In the genomic region with DNA sequence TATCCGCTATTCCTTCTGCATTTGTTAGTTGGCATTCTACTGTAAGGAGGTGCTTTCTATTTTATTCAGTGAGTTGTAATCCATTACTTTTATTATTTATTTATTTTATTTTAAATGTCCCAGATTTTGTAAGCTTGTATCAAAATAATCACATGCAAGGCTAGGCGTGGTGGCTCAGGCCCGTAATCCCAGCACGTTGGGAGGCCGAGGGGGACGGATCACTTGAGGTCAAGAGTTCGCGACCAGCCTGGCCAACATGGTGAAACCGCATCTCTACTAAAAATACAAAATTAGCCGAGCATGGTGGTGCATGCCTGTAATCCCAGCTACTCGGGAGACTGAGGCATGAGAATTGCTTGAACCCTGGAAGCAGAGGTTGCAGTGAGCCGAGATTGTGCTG, we compare ENCODE assay signal across 8 cellular contexts. TPM values are rescaled to one million over a fixed set of nuclear protein-coding genes. Genes with fewer than 3 reads are reported as not detected.
A peak's percentile ranks its signal among the peaks of the same experiment; 100 is the strongest.
DNase-seq lines count a peak whose midpoint lies in the region; ATAC-seq, FAIRE-seq and TF ChIP-seq lines count a peak whose summit lies in the region.
"Not testable (repeated sequence)": the region's sequence is repeated elsewhere in the genome, so short reads cannot be mapped to it uniquely, and the experiment has no call there.

No MANE protein-coding gene starts in this region.

- not testable (repeated sequence) for H3K4ac ChIP-seq in H1 (replicated peaks; ENCODE audit: insufficient read length, low read depth, low read length)

- not testable (repeated sequence) for H2BK5ac ChIP-seq in H1 (ENCODE audit: low read depth, low read length)

- ATAC-seq in WTC11, upper lobe of right lung: not testable (repeated sequence)

- peaks cover 0 to 34% (median 7%) of the 10 kb centered on the region in 3 donors for H3K36me3 Mint-ChIP-seq in CD8-positive, alpha-beta memory T cell
- not testable (repeated sequence) for H3K36me3 Mint-ChIP-seq in WTC11; activated naive CD4-positive, alpha-beta T cell treated with anti-CD3 and anti-CD28 coated beads, Interleukin-2, amount 50 U/mL, for 24 hours; mesothelial cell of epicardium; progenitor cell of endocrine pancreas (ENCODE audit: insufficient read depth)

- H2AK5ac ChIP-seq in H1 (ENCODE audit: low read depth, low read length) = not testable (repeated sequence)

- H3K14ac ChIP-seq in H1 (ENCODE audit: insufficient read length) = not testable (repeated sequence)

- not testable (repeated sequence) for H4K20me1 ChIP-seq in MM.1S (ENCODE audit: insufficient read depth, low read length); H1 (replicated peaks in 1 of 2; ENCODE audit: control insufficient read depth in 1 of 2, insufficient read depth in 2 of 2, low read length in 2 of 2)

- H4K8ac ChIP-seq in H1 (ENCODE audit: extremely low read depth, insufficient read depth, low read length) = not testable (repeated sequence)

- not testable (repeated sequence) for H3K9me3 Mint-ChIP-seq in CD8-positive, alpha-beta memory T cell; WTC11; activated naive CD4-positive, alpha-beta T cell treated with anti-CD3 and anti-CD28 coated beads, Interleukin-2, amount 50 U/mL, for 24 hours; mesothelial cell of epicardium; progenitor cell of endocrine pancreas (ENCODE audit: low read depth)

- not testable (repeated sequence) for TF ChIP-seq CTCF in MM.1S (IDR thresholded peaks at IDR 0.05; ENCODE audit: low read length); WTC11 (IDR thresholded peaks at IDR 0.05); H1 (IDR thresholded peaks at IDR 0.05; ENCODE audit: control extremely low read depth in 1 of 3, insufficient read depth in 1 of 3, low read depth in 1 of 3, low read length in 3 of 3); mesothelial cell of epicardium (IDR thresholded peaks at IDR 0.05; ENCODE audit: unreplicated experiment); progenitor cell of endocrine pancreas (IDR thresholded peaks at IDR 0.05; ENCODE audit: unreplicated experiment); upper lobe of right lung (IDR thresholded peaks at IDR 0.05)

- intact Hi-C loops in upper lobe of right lung (cut with DNase I) = not testable (repeated sequence)

- peaks cover 38% of the 10 kb centered on the region for H3K79me2 ChIP-seq in MM.1S (ENCODE audit: low read length)
- H3K79me2 ChIP-seq in H1 (ENCODE audit: control insufficient read depth in 1 of 2, insufficient read depth in 2 of 2, low read length in 2 of 2) = not testable (repeated sequence)

- H4K5ac ChIP-seq in H1 (ENCODE audit: insufficient read length, low read depth, low read length) = not testable (repeated sequence)

- not testable (repeated sequence) for H3K23ac ChIP-seq in H1 (ENCODE audit: insufficient read length)

- H4K91ac ChIP-seq in H1 (replicated peaks; ENCODE audit: insufficient read length, low read length) = not testable (repeated sequence)

- not testable (repeated sequence) for H2BK15ac ChIP-seq in H1 (ENCODE audit: low read length)

- H2BK120ac ChIP-seq in H1 (replicated peaks; ENCODE audit: low read depth, low read length) = not testable (repeated sequence)

- POLR2A ChIA-PET in CD8-positive, alpha-beta memory T cell (lab: Charles Lee) = interaction anchor here (0.6 to 1.8 kb wide), 2 partner anchors 46 to 57 kb away, joined by 3 to 12 read pairs; a partner anchor contains a TSS
- POLR2A ChIA-PET in WTC11 (lab: Charles Lee); H1 (lab: Charles Lee; ENCODE audit: partially characterized antibody): not testable (repeated sequence)

- not testable (repeated sequence) for H3K9me3 ChIP-seq in CD8-positive, alpha-beta memory T cell (ENCODE audit: low read length); MM.1S (replicated peaks; ENCODE audit: insufficient read depth, low read length); H1 (ENCODE audit: insufficient read depth in 2 of 2, low read depth in 1 of 2, low read length in 1 of 2); upper lobe of right lung

- peak overlapping the region in 4 of 8 donors; percentile 87 to 99 (median 99) for H3K27ac Mint-ChIP-seq in CD8-positive, alpha-beta memory T cell
- not testable (repeated sequence) for H3K27ac Mint-ChIP-seq in WTC11, progenitor cell of endocrine pancreas
- peak overlapping the region; percentile 87 for H3K27ac Mint-ChIP-seq in activated naive CD4-positive, alpha-beta T cell treated with anti-CD3 and anti-CD28 coated beads, Interleukin-2, amount 50 U/mL, for 24 hours
- H3K27ac Mint-ChIP-seq in mesothelial cell of epicardium = peak overlapping the region; percentile 100

- not testable (repeated sequence) for H3K18ac ChIP-seq in H1 (ENCODE audit: extremely low read depth, low read length)

- H3K79me1 ChIP-seq in H1 (ENCODE audit: low read depth, low read length) = not testable (repeated sequence)

- H3K56ac ChIP-seq in H1 (replicated peaks; ENCODE audit: insufficient read length, low read depth, low read length) = not testable (repeated sequence)

- CTCF ChIA-PET in CD8-positive, alpha-beta memory T cell (lab: Charles Lee) = interaction anchor here (1.1 kb wide), 1 partner anchor 10 kb away, joined by 3 read pairs; no protein-coding TSS in a partner anchor
- CTCF ChIA-PET in WTC11 (lab: Charles Lee) (interaction anchor here (1.3 to 1.9 kb wide), 3 partner anchors 86 to 165 kb away, joined by 3 to 7 read pairs (median 6); no protein-coding TSS in a partner anchor), H1 (lab: Charles Lee; ENCODE audit: partially characterized antibody) (interaction anchor here (1.0 kb wide), 1 partner anchor 53 kb away, joined by 4 read pairs; no protein-coding TSS in a partner anchor)

- DNase-seq in CD8-positive, alpha-beta memory T cell; MM.1S; WTC11 (ENCODE audit: low spot score); H1 (ENCODE audit: low read depth in 1 of 2, low spot score in 2 of 2); mesothelial cell of epicardium (ENCODE audit: low spot score in 2 of 2, unreplicated experiment in 2 of 2); progenitor cell of endocrine pancreas (ENCODE audit: low spot score, unreplicated experiment): not testable (repeated sequence)
- peak; percentile 8 for DNase-seq in upper lobe of right lung

- H3K4me1 Mint-ChIP-seq in CD8-positive, alpha-beta memory T cell = peaks cover 30 to 43% (median 38%) of the 10 kb centered on the region in 3 donors
- H3K4me1 Mint-ChIP-seq in WTC11 (peaks cover 11% of the 10 kb centered on the region), mesothelial cell of epicardium (peaks cover 14% of the 10 kb centered on the region)
- peaks cover 33% of the 10 kb centered on the region for H3K4me1 Mint-ChIP-seq in activated naive CD4-positive, alpha-beta T cell treated with anti-CD3 and anti-CD28 coated beads, Interleukin-2, amount 50 U/mL, for 24 hours
- H3K4me1 Mint-ChIP-seq in progenitor cell of endocrine pancreas (ENCODE audit: low read depth) = not testable (repeated sequence)

- peaks cover 24% of the 10 kb centered on the region for H3K4me1 ChIP-seq in CD8-positive, alpha-beta memory T cell (ENCODE audit: insufficient read depth, low read length)
- H3K4me1 ChIP-seq in MM.1S (ENCODE audit: low read length); H1 (replicated peaks in 1 of 4; ENCODE audit: control insufficient read depth in 3 of 4, insufficient read depth in 4 of 4, low read length in 3 of 4): not testable (repeated sequence)
- H3K4me1 ChIP-seq in upper lobe of right lung = peaks cover 19% of the 10 kb centered on the region

- H3K9ac ChIP-seq in MM.1S (ENCODE audit: low read length) = peak overlapping the region; percentile 76; the same call in 1 of the 2 replicates
- H3K9ac ChIP-seq in H1 (replicated peaks in 1 of 4; ENCODE audit: extremely low read depth in 1 of 4, low read depth in 3 of 4, low read length in 3 of 4) = not testable (repeated sequence)

- not testable (repeated sequence) for TF ChIP-seq EP300 in H1 (IDR thresholded peaks at IDR 0.05; ENCODE audit: borderline replicate concordance in 1 of 2, low read depth in 2 of 2, low read length in 2 of 2)

- not testable (repeated sequence) for H3K36me3 ChIP-seq in CD8-positive, alpha-beta memory T cell (ENCODE audit: insufficient read depth, low read length); MM.1S (replicated peaks; ENCODE audit: insufficient read depth, low read length); H1 (ENCODE audit: control insufficient read depth in 2 of 4, insufficient read depth in 4 of 4, low read length in 3 of 4)
- H3K36me3 ChIP-seq in upper lobe of right lung = peaks cover 22% of the 10 kb centered on the region

- not testable (repeated sequence) for FAIRE-seq in H1 (lab: Jason Lieb, UNC)

- not testable (repeated sequence) for H3K9me2 ChIP-seq in MM.1S (replicated peaks; ENCODE audit: insufficient read depth, low read length)

- H2BK12ac ChIP-seq in H1 (ENCODE audit: low read depth, low read length) = not testable (repeated sequence)

- H3F3A ChIP-seq in MM.1S (ENCODE audit: insufficient read depth, low read length) = peaks cover 12% of the 10 kb centered on the region

- H3K4me2 ChIP-seq in MM.1S (ENCODE audit: low read depth, low read length) = peak overlapping the region; percentile 97; the same call in 1 of the 2 replicates
- H3K4me2 ChIP-seq in H1 (ENCODE audit: insufficient read depth in 1 of 2, low read depth in 2 of 2, low read length in 2 of 2) = peak overlapping the region; percentile 90 to 92; a peak in 2 of 4 replicates

- WGBS in H1 (ENCODE audit: extremely low coverage in 1 of 2, insufficient coverage in 1 of 2, insufficient read length in 1 of 2, insufficient replicate concordance in 2 of 2, low coverage in 1 of 2, low lambda C conversion rate in 2 of 2, missing lambda C conversion rate in 1 of 2), 2 experiments = 90% methylated on average over 12 of the region's 12 CpGs; no CpG with 5 or more reads in 1 of the 2 experiments

- peak overlapping the region in 6 of 7 donors; percentile 79 to 100 (median 99) for H3K4me3 Mint-ChIP-seq in CD8-positive, alpha-beta memory T cell
- H3K4me3 Mint-ChIP-seq in WTC11 (peak overlapping the region; percentile 99), mesothelial cell of epicardium (peak overlapping the region; percentile 100), progenitor cell of endocrine pancreas (ENCODE audit: low read depth) (peak overlapping the region; percentile 100)
- H3K4me3 Mint-ChIP-seq in activated naive CD4-positive, alpha-beta T cell treated with anti-CD3 and anti-CD28 coated beads, Interleukin-2, amount 50 U/mL, for 24 hours = peak overlapping the region; percentile 97

- H3K27me3 ChIP-seq in CD8-positive, alpha-beta memory T cell (ENCODE audit: insufficient read depth, low read length, poor library complexity, severe bottlenecking); MM.1S (replicated peaks; ENCODE audit: insufficient read depth, low read length); H1 (replicated peaks in 1 of 4; ENCODE audit: control insufficient read depth in 3 of 4, extremely low read depth in 1 of 4, insufficient read depth in 3 of 4, low read length in 3 of 4); upper lobe of right lung: not testable (repeated sequence)

- H2BK20ac ChIP-seq in H1 (ENCODE audit: low read length) = not testable (repeated sequence)

- not testable (repeated sequence) for H3K27ac ChIP-seq in CD8-positive, alpha-beta memory T cell (ENCODE audit: low read depth, low read length); MM.1S (ENCODE audit: low read length); H1 (ENCODE audit: low read depth, low read length); upper lobe of right lung

- not testable (repeated sequence) for TF ChIP-seq RAD21 in H1 (IDR thresholded peaks at IDR 0.05 in 1 of 2, conservative IDR thresholded peaks at IDR 0.05 in 1 of 2; ENCODE audit: low read depth in 2 of 2, low read length in 2 of 2)

- not testable (repeated sequence) for H2AFZ ChIP-seq in MM.1S (ENCODE audit: low read length); H1 (ENCODE audit: low read length)

- not testable (repeated sequence) for H3K23me2 ChIP-seq in H1 (ENCODE audit: low read depth, low read length)

- peak overlapping the region; percentile 88 for H3K4me3 ChIP-seq in CD8-positive, alpha-beta memory T cell (ENCODE audit: low read length)
- H3K4me3 ChIP-seq in MM.1S (ENCODE audit: low read length) = peak overlapping the region; percentile 83
- not testable (repeated sequence) for H3K4me3 ChIP-seq in H1 (ENCODE audit: extremely low read depth in 1 of 4, insufficient read depth in 2 of 4, low read depth in 3 of 4, low read length in 4 of 4); upper lobe of right lung

- H3K27me3 Mint-ChIP-seq in CD8-positive, alpha-beta memory T cell; WTC11 (ENCODE audit: low read depth); activated naive CD4-positive, alpha-beta T cell treated with anti-CD3 and anti-CD28 coated beads, Interleukin-2, amount 50 U/mL, for 24 hours; mesothelial cell of epicardium (ENCODE audit: low read depth); progenitor cell of endocrine pancreas: not testable (repeated sequence)

- TF ChIP-seq POLR2A in H1 (IDR thresholded peaks at IDR 0.05; ENCODE audit: control extremely low read depth in 1 of 2, low read depth in 2 of 2, low read length in 2 of 2) = not testable (repeated sequence)

RNA-seq across cellular contexts. Expression of a gene that starts 1.4 kb away (rescaled TPM):
- 10 to 100 TPM; 48.7 to 51.9 TPM for total RNA-seq in CD8-positive, alpha-beta memory T cell
- 35.1 TPM for polyA plus RNA-seq in CD8-positive, alpha-beta memory T cell
- total RNA-seq in WTC11 (2021) (19.0 to 19.7 TPM (median 19.3 TPM) in 3 replicates), mesothelial cell of epicardium (15.6 to 16.8 TPM (median 16.7 TPM) in 3 replicates), progenitor cell of endocrine pancreas (19.0 and 19.6 TPM in 2 replicates), upper lobe of right lung (21.8 TPM)
- 14.9 and 15.1 TPM in 2 replicates for total RNA-seq in H1 (2021; fragmentation: NEBNext Ultra II Directional; extraction: Animal tissue kit (Norgen Biotek cat#: 25700))
- 9.6 and 10.0 TPM in 2 replicates for polyA plus RNA-seq in H1 (2011; rRNA removed)
- polyA plus RNA-seq in H1 (2011; cell fraction: cytosol; rRNA removed) = 10.4 TPM
- polyA plus RNA-seq in H1 (2011; cell fraction: nucleus; rRNA removed) = 10.9 TPM
- 10.2 to 12.4 TPM (median 11.1 TPM) in 4 replicates for polyA plus RNA-seq in H1 (2012, experiment 1 of 2)
- 3.5 TPM for polyA plus RNA-seq in H1 (2012, experiment 2 of 2)
- 8.7 TPM for polyA plus RNA-seq in H1 (2013, experiment 1 of 2)
- polyA plus RNA-seq in H1 (2013, experiment 2 of 2) = 8.1 TPM
- 20.2 and 21.7 TPM in 2 replicates for polyA minus RNA-seq in H1 (2011; rRNA and poly(A)+ RNA removed)
- 17.5 TPM for polyA minus RNA-seq in H1 (2011; cell fraction: cytosol; rRNA and poly(A)+ RNA removed)
- 7.3 TPM for polyA minus RNA-seq in H1 (2011; cell fraction: nucleus; rRNA and poly(A)+ RNA removed)

RNA-seq across cellular contexts. Expression of a gene that starts 46.5 kb away (rescaled TPM):
- total RNA-seq in CD8-positive, alpha-beta memory T cell = 100 to 1,000 TPM; 195 to 203 TPM
- polyA plus RNA-seq in CD8-positive, alpha-beta memory T cell = 132 TPM
- total RNA-seq in WTC11 (2021) (213 to 255 TPM (median 224 TPM) in 3 replicates), mesothelial cell of epicardium (441 to 458 TPM (median 442 TPM) in 3 replicates), progenitor cell of endocrine pancreas (448 and 450 TPM in 2 replicates), upper lobe of right lung (358 TPM)
- total RNA-seq in H1 (2021; fragmentation: NEBNext Ultra II Directional; extraction: Animal tissue kit (Norgen Biotek cat#: 25700)) = 209 and 216 TPM in 2 replicates
- polyA plus RNA-seq in H1 (2011; rRNA removed) = 182 and 242 TPM in 2 replicates
- polyA plus RNA-seq in H1 (2011; cell fraction: cytosol; rRNA removed) = 114 TPM
- polyA plus RNA-seq in H1 (2011; cell fraction: nucleus; rRNA removed) = 1,440 TPM
- 154 to 212 TPM (median 190 TPM) in 4 replicates for polyA plus RNA-seq in H1 (2012, experiment 1 of 2)
- 39.0 TPM for polyA plus RNA-seq in H1 (2012, experiment 2 of 2)
- 160 TPM for polyA plus RNA-seq in H1 (2013, experiment 1 of 2)
- 138 TPM for polyA plus RNA-seq in H1 (2013, experiment 2 of 2)
- 238 and 259 TPM in 2 replicates for polyA minus RNA-seq in H1 (2011; rRNA and poly(A)+ RNA removed)
- 89.2 TPM for polyA minus RNA-seq in H1 (2011; cell fraction: cytosol; rRNA and poly(A)+ RNA removed)
- polyA minus RNA-seq in H1 (2011; cell fraction: nucleus; rRNA and poly(A)+ RNA removed) = 458 TPM

RNA-seq across cellular contexts. Expression of a gene that starts 50.1 kb away (rescaled TPM):
- 10 to 100 TPM; 64.2 to 65.0 TPM for total RNA-seq in CD8-positive, alpha-beta memory T cell
- 31.4 TPM for polyA plus RNA-seq in CD8-positive, alpha-beta memory T cell
- total RNA-seq in WTC11 (2021) = 29.3 to 31.9 TPM (median 29.9 TPM) in 3 replicates
- total RNA-seq in H1 (2021; fragmentation: NEBNext Ultra II Directional; extraction: Animal tissue kit (Norgen Biotek cat#: 25700)) = 17.9 and 19.9 TPM in 2 replicates
- 5.6 and 7.6 TPM in 2 replicates for polyA plus RNA-seq in H1 (2011; rRNA removed)
- 9.0 TPM for polyA plus RNA-seq in H1 (2011; cell fraction: cytosol; rRNA removed)
- polyA plus RNA-seq in H1 (2011; cell fraction: nucleus; rRNA removed) = 38.7 TPM
- polyA plus RNA-seq in H1 (2012, experiment 1 of 2) = 16.2 to 18.4 TPM (median 17.1 TPM) in 4 replicates
- 3.1 TPM for polyA plus RNA-seq in H1 (2012, experiment 2 of 2)
- 16.2 TPM for polyA plus RNA-seq in H1 (2013, experiment 1 of 2)
- polyA plus RNA-seq in H1 (2013, experiment 2 of 2) = 13.5 TPM
- polyA minus RNA-seq in H1 (2011; rRNA and poly(A)+ RNA removed) = 4.0 and 6.1 TPM in 2 replicates
- 4.8 TPM for polyA minus RNA-seq in H1 (2011; cell fraction: cytosol; rRNA and poly(A)+ RNA removed)
- polyA minus RNA-seq in H1 (2011; cell fraction: nucleus; rRNA and poly(A)+ RNA removed) = 7.0 TPM
- total RNA-seq in mesothelial cell of epicardium = 41.2 to 42.4 TPM (median 42.0 TPM) in 3 replicates
- total RNA-seq in progenitor cell of endocrine pancreas = 38.6 and 45.0 TPM in 2 replicates
- total RNA-seq in upper lobe of right lung = 17.3 TPM
